ENCODE assay signal across 28 cellular contexts in genomic region chr2:2452961-2453360, GRCh38.
"Had no signal": no experiment of that assay in that cellular context is flagged by ENCODE, and none has a peak within 500 bp of the region (broad histone marks: within the 10 kb centered on the region; RNA-seq: fewer than 3 reads in every experiment).

No MANE protein-coding gene starts in this region.

- H3K4me1 ChIP-seq: colonic mucosa, neural progenitor cell, parathyroid adenoma, right atrium auricular region, spleen, suprapubic skin, transverse colon, vagina had no signal

- H3K4me3 ChIP-seq: colonic mucosa, lung, mucosa of descending colon, neural progenitor cell, right atrium auricular region, skin epidermis, spleen, suprapubic skin, transverse colon, vagina had no signal

- H3K9me3 Mint-ChIP-seq: neural progenitor cell; stimulated activated naive CD8-positive, alpha-beta T cell treated with anti-CD3 and anti-CD28 coated beads, Interleukin-15, amount 100 ng/mL, for 72 hours had no signal

- H3K27me3 Mint-ChIP-seq: dendritic cell treated with granulocyte-macrophage colony-stimulating factor and Interleukin-4, amounts not matched to agents 40 ng/mL and 50 ng/mL, for 4 days; effector memory CD8-positive, alpha-beta T cell; progenitor cell of endocrine pancreas had no signal

- FAIRE-seq: endometrium, frontal cortex, keratinocyte had no signal

- H3K4me2 ChIP-seq: neural progenitor cell had no signal

- H3K27me3 ChIP-seq: colonic mucosa, neural progenitor cell, right atrium auricular region, spleen, suprapubic skin, transverse colon, vagina had no signal

- H3K27ac ChIP-seq: colonic mucosa, neural progenitor cell, parathyroid adenoma, right atrium auricular region, skin epidermis, spleen, suprapubic skin, transverse colon, vagina had no signal

- H3K79me2 ChIP-seq: parathyroid adenoma had no signal

- ATAC-seq: effector memory CD8-positive, alpha-beta T cell; left lobe of liver; mucosa of descending colon; naive thymus-derived CD4-positive, alpha-beta T cell; sciatic nerve; stimulated activated naive CD8-positive, alpha-beta T cell treated with anti-CD3 and anti-CD28 coated beads, Interleukin-15, amount 100 ng/mL, for 72 hours had no signal

- H3K4me3 Mint-ChIP-seq: dendritic cell treated with granulocyte-macrophage colony-stimulating factor and Interleukin-4, amounts not matched to agents 40 ng/mL and 50 ng/mL, for 4 days; effector memory CD8-positive, alpha-beta T cell; memory B cell; mesothelial cell of epicardium; naive thymus-derived CD4-positive, alpha-beta T cell; nephron; neural progenitor cell; stimulated activated naive CD8-positive, alpha-beta T cell treated with anti-CD3 and anti-CD28 coated beads, Interleukin-15, amount 100 ng/mL, for 72 hours had no signal

- H3K9ac ChIP-seq: neural progenitor cell, parathyroid adenoma had no signal

- DNase-seq: colonic mucosa; effector memory CD8-positive, alpha-beta T cell; erythroblast; hypothalamus; mucosa of descending colon; naive thymus-derived CD4-positive, alpha-beta T cell; spleen; stimulated activated CD4-positive, alpha-beta T cell treated with anti-CD3 and anti-CD28 coated beads, Interleukin-2, amount 100 ng/mL, for 48 hours; stimulated activated naive CD4-positive, alpha-beta T cell; stimulated activated naive CD8-positive, alpha-beta T cell treated with anti-CD3 and anti-CD28 coated beads, Interleukin-15, amount 100 ng/mL, for 72 hours; transverse colon had no signal

- H3K9me3 ChIP-seq: colonic mucosa, right atrium auricular region, spleen, suprapubic skin, transverse colon, vagina had no signal

- H3K4me1 Mint-ChIP-seq: memory B cell; mesothelial cell of epicardium; naive thymus-derived CD4-positive, alpha-beta T cell; nephron; neural progenitor cell; stimulated activated naive CD8-positive, alpha-beta T cell treated with anti-CD3 and anti-CD28 coated beads, Interleukin-15, amount 100 ng/mL, for 72 hours had no signal

- H3K36me3 ChIP-seq: colonic mucosa, neural progenitor cell, right atrium auricular region, spleen, suprapubic skin, transverse colon, vagina had no signal

- H2AFZ ChIP-seq: neural progenitor cell, parathyroid adenoma had no signal

- H3K36me3 Mint-ChIP-seq: memory B cell; mesothelial cell of epicardium; naive thymus-derived CD4-positive, alpha-beta T cell; neural progenitor cell had no signal

- H3K27ac Mint-ChIP-seq: dendritic cell treated with granulocyte-macrophage colony-stimulating factor and Interleukin-4, amounts not matched to agents 40 ng/mL and 50 ng/mL, for 4 days; effector memory CD8-positive, alpha-beta T cell; memory B cell; mesothelial cell of epicardium; naive thymus-derived CD4-positive, alpha-beta T cell; nephron; neural progenitor cell; progenitor cell of endocrine pancreas; stimulated activated naive CD8-positive, alpha-beta T cell treated with anti-CD3 and anti-CD28 coated beads, Interleukin-15, amount 100 ng/mL, for 72 hours had no signal
